In genomic region chr19:37505958-37506386, GRCh38 we compare ENCODE assay signal across 8 cellular contexts. TPM values are rescaled to one million over a fixed set of nuclear protein-coding genes. Genes with fewer than 3 reads are reported as not detected.
DNase-seq lines count a peak whose midpoint lies in the region; ATAC-seq and TF ChIP-seq lines count a peak whose summit lies in the region.

No MANE protein-coding gene starts in this region.

- no peaks in the 10 kb centered on the region for H3K27me3 ChIP-seq in esophagus squamous epithelium
- no peaks in the 10 kb centered on the region for H3K27me3 ChIP-seq in psoas muscle (ENCODE audit: insufficient read depth in 3 of 3, low read length in 2 of 3)

- H3K4me1 ChIP-seq in esophagus squamous epithelium (peaks cover 0 to 20% (median 0%) of the 10 kb centered on the region in 3 donors), psoas muscle (peaks cover 7% of the 10 kb centered on the region)

- WGBS in esophagus squamous epithelium, 2 donors = 3 to 5% methylated on average over 12 of the region's 12 CpGs
- 2 to 4% (median 3%) methylated on average over 12 of the region's 12 CpGs for WGBS in psoas muscle, 3 donors

- DNase-seq in GM12864 (ENCODE audit: low read depth) (no peak), NCI-H2107 treated with DMSO at 0.1 percent for 48 hours (lab: John Stamatoyannopoulos, UW; ENCODE audit: unreplicated experiment) (peak; percentile 42), esophagus squamous epithelium (lab: John Stamatoyannopoulos, UW) (no peak), psoas muscle (no peak), DMS79 (lab: John Stamatoyannopoulos, UW) (no peak), DMS153 (lab: John Stamatoyannopoulos, UW) (no peak), NCI-H510A treated with DMSO at 0.1 percent for 48 hours (lab: John Stamatoyannopoulos, UW) (no peak)

- H3K9me3 ChIP-seq in esophagus squamous epithelium (peaks cover 0 to 24% (median 0%) of the 10 kb centered on the region in 3 donors), psoas muscle (peaks cover 13% of the 10 kb centered on the region)

- no peak for TF ChIP-seq CTCF in GM12864 (IDR thresholded peaks at IDR 0.05; ENCODE audit: low read depth, low read length, missing control alignments)
- TF ChIP-seq CTCF in esophagus squamous epithelium (IDR thresholded peaks at IDR 0.05) = no peak
- TF ChIP-seq CTCF in psoas muscle (IDR thresholded peaks at IDR 0.05) = no peak

- H3K27ac ChIP-seq in esophagus squamous epithelium = peak overlapping the region; percentile 91 to 98 (median 95)
- peak overlapping the region; percentile 89 for H3K27ac ChIP-seq in psoas muscle

- intact Hi-C loops in esophagus squamous epithelium (cut with DNase I) (no loop called here), psoas muscle (cut with DNase I) (no loop called here)

- ATAC-seq in psoas muscle = peak in 2 of 4 donors; percentile 4 to 5
- no peak for ATAC-seq in HG03378 (IDR thresholded peaks at IDR 0.05; ENCODE audit: unreplicated experiment)

- H3K4me3 ChIP-seq in GM12864 (ENCODE audit: low read depth, low read length) = peak overlapping the region; percentile 47
- H3K4me3 ChIP-seq in esophagus squamous epithelium = peak overlapping the region; percentile 69 to 86 (median 77)
- peak overlapping the region; percentile 87 for H3K4me3 ChIP-seq in psoas muscle

- TF ChIP-seq POLR2A in esophagus squamous epithelium (IDR thresholded peaks at IDR 0.05) = no peak

- H3K36me3 ChIP-seq in esophagus squamous epithelium = peaks cover 0 to 30% (median 0%) of the 10 kb centered on the region in 3 donors
- peaks cover 0 to 17% of the 10 kb centered on the region in 2 donors for H3K36me3 ChIP-seq in psoas muscle (ENCODE audit: insufficient read depth in 1 of 2, low read depth in 1 of 2)

RNA-seq across cellular contexts. Expression of gene ZNF793, which starts 0.8 kb away (rescaled TPM):
- total RNA-seq in esophagus squamous epithelium = 1 to 10 TPM; 1.2 to 3.4 (median 2.0) TPM
- total RNA-seq in psoas muscle = 1 to 10 TPM; 1.3 to 2.9 (median 1.8) TPM
- 1 to 10 TPM in 2 of 3 donors, under 1 TPM in 1; 0.96 to 1.1 (median 1.1) TPM for polyA plus RNA-seq in psoas muscle

RNA-seq across cellular contexts. Expression of gene ZNF570, which starts 36.8 kb away (rescaled TPM):
- total RNA-seq in esophagus squamous epithelium = 1 to 10 TPM; 2.2 to 7.2 (median 4.6) TPM
- total RNA-seq in psoas muscle = 1 to 10 TPM; 1.6 to 5.5 (median 3.1) TPM
- polyA plus RNA-seq in psoas muscle = 10 to 100 TPM in 1 of 3 donors, 1 to 10 TPM in 2; 1.2 to 10.3 (median 1.2) TPM

RNA-seq across cellular contexts. Expression of gene ZNF569, which starts 38.7 kb away (rescaled TPM):
- total RNA-seq in esophagus squamous epithelium = 1 to 10 TPM in 2 of 4 donors, under 1 TPM in 2; 0.61 to 2.7 (median 1.1) TPM
- total RNA-seq in psoas muscle = 1 to 10 TPM; 3.3 to 5.3 (median 3.8) TPM
- 1 to 10 TPM; 2.0 to 8.0 (median 2.1) TPM for polyA plus RNA-seq in psoas muscle
